ENCODE assay signal across 7 cellular contexts in the genomic region with DNA sequence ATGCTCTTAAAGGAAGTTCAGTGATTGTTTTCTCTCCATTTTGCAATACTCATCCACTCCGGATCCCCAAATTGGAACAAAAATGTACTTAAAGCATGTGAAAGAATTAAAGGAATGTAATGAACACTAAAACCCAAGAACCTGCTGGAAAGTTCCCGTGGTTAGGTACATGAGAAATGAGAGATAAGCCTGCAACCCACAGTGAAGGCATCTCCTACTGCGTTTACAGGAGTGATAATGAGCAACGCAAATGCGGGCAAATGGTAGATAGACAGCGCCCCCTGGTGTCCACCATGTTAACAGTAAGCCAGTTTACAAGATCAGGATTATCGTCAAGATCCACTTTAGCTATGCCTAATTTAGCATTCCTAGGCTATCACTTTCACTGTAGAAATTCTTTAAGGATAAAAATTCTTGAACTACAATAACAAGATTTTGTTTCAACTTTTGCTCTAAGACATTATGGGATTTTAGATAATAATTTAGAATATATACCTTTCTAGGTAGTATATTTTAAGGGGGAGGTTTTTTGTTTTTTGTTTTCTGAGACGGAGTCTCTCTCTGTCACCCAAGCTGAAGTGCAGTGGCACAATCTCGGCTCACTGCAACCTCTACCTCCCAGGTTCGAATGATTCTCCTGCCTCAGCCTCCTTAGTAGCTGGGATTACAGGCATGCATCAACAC. TPM values are rescaled to one million over a fixed set of nuclear protein-coding genes. Genes with fewer than 3 reads are reported as not detected.
DNase-seq lines count a peak whose midpoint lies in the region; ATAC-seq, FAIRE-seq and TF ChIP-seq lines count a peak whose summit lies in the region.

No MANE protein-coding gene starts in this region.

- peak; percentile 95 for FAIRE-seq in GM12892 (lab: Jason Lieb, UNC)

- ATAC-seq in HG03432 (IDR thresholded peaks at IDR 0.05; ENCODE audit: unreplicated experiment) (peak; percentile 61), left lobe of liver (peak; percentile 93)

- DNase-seq in GM12892 (ENCODE audit: insufficient read length) (peak; percentile 23), NCI-H526 treated with DMSO at 0.1 percent for 48 hours (lab: John Stamatoyannopoulos, UW) (peak; percentile 89), left lobe of liver (ENCODE audit: low spot score) (peak; percentile 92)
- peak; percentile 81 to 87 for DNase-seq in activated CD4-positive, alpha-beta T cell treated with anti-CD3 and anti-CD28 coated beads for 4 hours
- DNase-seq in stimulated activated CD4-positive, alpha-beta T cell treated with anti-CD3 and anti-CD28 coated beads, Interleukin-4, amount 100 ng/mL, for 4 hours, result peak; percentile 75 to 84

- peak overlapping the region; percentile 34 for H3K27ac ChIP-seq in cingulate gyrus (ENCODE audit: low read depth, low read length)

- TF ChIP-seq POLR2A in GM12892 (IDR thresholded peaks at IDR 0.05; ENCODE audit: low read depth, low read length), result no peak

RNA-seq across cellular contexts. Expression of a gene that starts 29.9 kb away (rescaled TPM):
- 23.2 TPM for polyA plus RNA-seq in GM12892 (2012; ENCODE audit: missing spikeins)
- total RNA-seq in left lobe of liver, result 15.0 TPM

RNA-seq across cellular contexts. Expression of a gene that starts 37.5 kb away (rescaled TPM):
- 5.6 TPM for polyA plus RNA-seq in GM12892 (2012; ENCODE audit: missing spikeins)
- total RNA-seq in left lobe of liver, result 0.70 TPM

RNA-seq across cellular contexts. Expression of a gene that starts 37.8 kb away (rescaled TPM):
- polyA plus RNA-seq in GM12892 (2012; ENCODE audit: missing spikeins), result 101 TPM
- 12.5 TPM for total RNA-seq in left lobe of liver

Comparison
In these comparisons a context has a peak if more than half of its experiments do, and no peak if none do; other contexts are left out.
1. Peak in every context shown above with its lines: DNase-seq, ATAC-seq and H3K27ac ChIP-seq.
2. DNase-seq: peak in every context shown above with its lines; median percentile 92 in left lobe of liver; 89 in NCI-H526 treated with DMSO at 0.1 percent for 48 hours; 84 in activated CD4-positive, alpha-beta T cell treated with anti-CD3 and anti-CD28 coated beads for 4 hours; 80 in stimulated activated CD4-positive, alpha-beta T cell treated with anti-CD3 and anti-CD28 coated beads, Interleukin-4, amount 100 ng/mL, for 4 hours; 23 in GM12892.